ENCODE assay signal across 11 cellular contexts in the genomic region with DNA sequence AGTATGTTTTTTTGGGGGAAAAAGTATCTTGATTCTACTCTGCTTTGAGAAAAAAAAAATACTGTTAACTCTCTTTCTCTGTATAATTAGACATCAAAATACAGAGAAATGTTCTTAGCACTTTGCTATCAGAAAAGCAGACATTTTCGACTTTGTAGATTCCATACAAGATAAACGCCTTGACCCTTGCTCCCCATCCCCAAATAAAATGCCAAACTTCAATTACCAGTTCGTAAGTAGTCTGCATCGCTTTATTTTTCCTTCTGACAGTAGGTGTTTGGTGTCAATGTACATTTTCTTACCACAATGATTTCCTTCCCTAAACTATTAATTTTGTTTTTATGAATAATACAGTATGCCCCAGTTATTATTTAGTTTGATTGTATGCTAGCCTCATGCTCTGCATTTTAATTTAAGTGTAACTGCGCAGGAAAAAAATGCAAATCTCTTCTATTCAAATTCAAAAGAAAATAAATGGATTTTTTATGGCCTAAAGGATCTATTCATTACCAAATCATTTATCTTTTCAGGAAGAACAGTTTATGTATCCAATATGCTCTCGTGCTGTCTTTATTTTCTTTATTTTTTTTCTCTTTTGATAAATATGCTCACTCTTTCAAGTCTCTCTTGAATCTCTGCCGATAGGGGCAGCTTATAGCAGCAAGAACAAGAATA.
A peak's percentile ranks its signal among the peaks of the same experiment; 100 is the strongest.
DNase-seq lines count a peak whose midpoint lies in the region; ATAC-seq and TF ChIP-seq lines count a peak whose summit lies in the region.
"Had no signal": no experiment of that assay in that cellular context is flagged by ENCODE, and none has a peak within 500 bp of the region (broad histone marks: within the 10 kb centered on the region; RNA-seq: fewer than 3 reads in every experiment).

No MANE protein-coding gene starts in this region.

- H3K9me3 ChIP-seq in OCI-LY7 (ENCODE audit: low read length) (no peaks in the 10 kb centered on the region), endodermal cell (ENCODE audit: control insufficient read depth, low read length) (no peaks in the 10 kb centered on the region)
- H3K9me3 ChIP-seq: thoracic aorta had no signal

- H4K20me1 ChIP-seq in OCI-LY7 (ENCODE audit: insufficient read depth, low read length), result no peaks in the 10 kb centered on the region

- ATAC-seq in activated CD4-positive, alpha-beta T cell treated with anti-CD3 and anti-CD28 coated beads for 36 hours, result no peak
- ATAC-seq in GM21526 (IDR thresholded peaks at IDR 0.05; ENCODE audit: low FRiP score, unreplicated experiment), result no peak

- no peak overlapping the region for H3K4me3 ChIP-seq in OCI-LY7 (ENCODE audit: low read depth, low read length, poor library complexity, severe bottlenecking)
- peak overlapping the region; percentile 5 for H3K4me3 ChIP-seq in endodermal cell (ENCODE audit: low read length)
- H3K4me3 ChIP-seq in retinal pigment epithelial cell (ENCODE audit: low read length), result no peak overlapping the region
- H3K4me3 ChIP-seq: thoracic aorta had no signal

- peak overlapping the region; percentile 19; the same call in 1 of the 2 replicates for H3K4me2 ChIP-seq in OCI-LY7 (ENCODE audit: low read length)

- H3K4me1 ChIP-seq in OCI-LY7 (ENCODE audit: insufficient read depth, low read length, poor library complexity, severe bottlenecking), result peaks cover 35% of the 10 kb centered on the region
- H3K4me1 ChIP-seq in endodermal cell (ENCODE audit: control insufficient read depth, insufficient read depth, low read length), result peaks cover 10% of the 10 kb centered on the region

- WGBS in endodermal cell (ENCODE audit: insufficient coverage in 1 of 2, insufficient read length in 1 of 2), 2 experiments, result 65 to 75% methylated on average over 2 to 6 of the region's 7 CpGs

- no peaks in the 10 kb centered on the region for H3K36me3 ChIP-seq in OCI-LY7 (ENCODE audit: insufficient read depth, low read length)
- no peaks in the 10 kb centered on the region for H3K36me3 ChIP-seq in endodermal cell (ENCODE audit: control insufficient read depth, insufficient read depth, low read length)
- H3K36me3 ChIP-seq: thoracic aorta had no signal

- H3K27ac ChIP-seq in OCI-LY7 (ENCODE audit: low read depth, low read length, poor library complexity, severe bottlenecking) (no peak overlapping the region), endodermal cell (ENCODE audit: low read depth, low read length) (no peak overlapping the region)
- H3K27ac ChIP-seq: thoracic aorta had no signal

- no peaks in the 10 kb centered on the region for H3K36me3 Mint-ChIP-seq in activated CD4-positive, alpha-beta T cell treated with anti-CD3 and anti-CD28 coated beads for 36 hours (ENCODE audit: low read depth)
- no peaks in the 10 kb centered on the region for H3K36me3 Mint-ChIP-seq in endodermal cell (ENCODE audit: low read depth)

- peak overlapping the region; percentile 65 for H3K27ac Mint-ChIP-seq in activated CD4-positive, alpha-beta T cell treated with anti-CD3 and anti-CD28 coated beads for 36 hours
- H3K27ac Mint-ChIP-seq in endodermal cell, result peak overlapping the region; percentile 81

- no peaks in the 10 kb centered on the region for H3K9me3 Mint-ChIP-seq in activated CD4-positive, alpha-beta T cell treated with anti-CD3 and anti-CD28 coated beads for 36 hours (ENCODE audit: low read depth)
- H3K9me3 Mint-ChIP-seq in endodermal cell, result no peaks in the 10 kb centered on the region

- DNase-seq in activated CD4-positive, alpha-beta T cell treated with anti-CD3 and anti-CD28 coated beads for 36 hours, result no peak
- DNase-seq in activated CD4-positive, alpha-beta T cell treated with anti-CD3 and anti-CD28 coated beads, Interleukin-2, amount 50 U/mL, for 48 hours, result no peak
- DNase-seq in OCI-LY7 (ENCODE audit: low spot score), result no peak
- no peak for DNase-seq in endodermal cell
- DNase-seq in retinal pigment epithelial cell (ENCODE audit: low read depth), result no peak
- DNase-seq in T-helper 9 cell, result no peak
- DNase-seq in UCSD-AML1 (lab: John Stamatoyannopoulos, UW; ENCODE audit: unreplicated experiment), result no peak
- DNase-seq: NCI-H2029, SHP77 treated with DMSO at 0.1 percent for 48 hours had no signal

- peaks cover 23% of the 10 kb centered on the region for H3K4me1 Mint-ChIP-seq in activated CD4-positive, alpha-beta T cell treated with anti-CD3 and anti-CD28 coated beads for 36 hours
- H3K4me1 Mint-ChIP-seq in endodermal cell, result peaks cover 29% of the 10 kb centered on the region

- no peaks in the 10 kb centered on the region for H3K79me2 ChIP-seq in OCI-LY7 (ENCODE audit: insufficient read depth, low read depth, low read length)

- H2AFZ ChIP-seq in OCI-LY7 (ENCODE audit: low read length), result peak overlapping the region; percentile 57; the same call in 1 of the 2 replicates

- H3K9ac ChIP-seq in endodermal cell (ENCODE audit: extremely low read depth, low read length, poor library complexity, severe bottlenecking), result no peak overlapping the region

- H3K9me2 ChIP-seq in OCI-LY7 (ENCODE audit: insufficient read depth, low read length), result no peaks in the 10 kb centered on the region

- no TSS peak for BruUV-seq in OCI-LY7 (replicated peaks; lab: Mats Ljungman, UMichigan)

- intact Hi-C loops in activated CD4-positive, alpha-beta T cell treated with anti-CD3 and anti-CD28 coated beads for 36 hours (cut with DNase I, micrococcal nuclease), result loop anchor here in 1 of 2 experiments (1.0 kb wide), 1 partner anchor 78 kb away; no protein-coding TSS in a partner anchor
- intact Hi-C loops in OCI-LY7 (cut with micrococcal nuclease; ENCODE audit: unreplicated experiment), result no loop called here

- CTCF ChIA-PET in activated CD4-positive, alpha-beta T cell treated with anti-CD3 and anti-CD28 coated beads for 36 hours (lab: Charles Lee), result interaction anchor here (0.6 to 1.1 kb wide), 5 partner anchors 9 to 216 kb away, joined by 3 to 4 read pairs (median 3); no protein-coding TSS in a partner anchor
- CTCF ChIA-PET in OCI-LY7 (lab: Charles Lee; ENCODE audit: unreplicated experiment), result no interaction called here

- POLR2A ChIA-PET in activated CD4-positive, alpha-beta T cell treated with anti-CD3 and anti-CD28 coated beads for 36 hours (lab: Charles Lee), result no interaction called here
- POLR2A ChIA-PET in OCI-LY7 (lab: Charles Lee), result interaction anchor here (0.8 to 1.7 kb wide), 3 partner anchors 9 to 17 kb away, joined by 3 to 12 read pairs (median 4); no protein-coding TSS in a partner anchor

- TF ChIP-seq CTCF in OCI-LY7 (conservative IDR thresholded peaks at IDR 0.05; ENCODE audit: low read length) (peak; percentile 59), endodermal cell (conservative IDR thresholded peaks at IDR 0.05) (peak; percentile 36), retinal pigment epithelial cell (conservative IDR thresholded peaks at IDR 0.05; ENCODE audit: low read depth, low read length) (peak; percentile 26)

- peak overlapping the region; percentile 24 for H3K4me3 Mint-ChIP-seq in activated CD4-positive, alpha-beta T cell treated with anti-CD3 and anti-CD28 coated beads for 36 hours
- H3K4me3 Mint-ChIP-seq in endodermal cell, result peak overlapping the region; percentile 14

- no peaks in the 10 kb centered on the region for H3K27me3 ChIP-seq in endodermal cell (ENCODE audit: control insufficient read depth, insufficient read depth, low read length, poor library complexity, severe bottlenecking)

- H3K27me3 Mint-ChIP-seq in activated CD4-positive, alpha-beta T cell treated with anti-CD3 and anti-CD28 coated beads for 36 hours, result no peaks in the 10 kb centered on the region
- no peaks in the 10 kb centered on the region for H3K27me3 Mint-ChIP-seq in endodermal cell (ENCODE audit: insufficient read depth)
